Comparison of ENCODE assay signal across 8 cellular contexts in genomic region chr4:73653695-73654106, GRCh38.
A peak's percentile ranks its signal among the peaks of the same experiment; 100 is the strongest.
DNase-seq lines count a peak whose midpoint lies in the region; ATAC-seq lines count a peak whose summit lies in the region.

No MANE protein-coding gene starts in this region.

- ATAC-seq in HG03342 (IDR thresholded peaks at IDR 0.05; ENCODE audit: unreplicated experiment): peak; percentile 80

- DNase-seq in DMS79 (lab: John Stamatoyannopoulos, UW) (peak; percentile 12), GM19240 (ENCODE audit: insufficient read length, low spot score) (peak; percentile 35), NCI-H226 (peak; percentile 16), amniotic stem cell (lab: John Stamatoyannopoulos, UW) (peak; percentile 20), iPS-NIHi11 (ENCODE audit: low spot score) (peak; percentile 67), superior temporal gyrus (ENCODE audit: extremely low spot score) (peak; percentile 98)
- DNase-seq in effector CD8-positive, alpha-beta T cell (lab: John Stamatoyannopoulos, UW): no peak
